9 cellular contexts compared by ENCODE assay signal in genomic region chr3:62332771-62333381, GRCh38. TPM values are rescaled to one million over a fixed set of nuclear protein-coding genes. Genes with fewer than 3 reads are reported as not detected.
DNase-seq lines count a peak whose midpoint lies in the region; TF ChIP-seq lines count a peak whose summit lies in the region.
"Had no signal": no experiment of that assay in that cellular context is flagged by ENCODE, and none has a peak within 500 bp of the region (broad histone marks: within the 10 kb centered on the region; RNA-seq: fewer than 3 reads in every experiment).

No MANE protein-coding gene starts in this region.

- H3K36me3 ChIP-seq in OCI-LY1 (ENCODE audit: insufficient read depth, low read length) (no peaks in the 10 kb centered on the region), suprapubic skin (peaks cover 7% of the 10 kb centered on the region)
- H3K36me3 ChIP-seq: MG63 had no signal

- no peak overlapping the region for H3K9ac ChIP-seq in OCI-LY1 (ENCODE audit: low read length)

- no peak overlapping the region for H3K4me3 Mint-ChIP-seq in activated naive CD8-positive, alpha-beta T cell treated with anti-CD3 and anti-CD28 coated beads for 36 hours

- peaks cover 4% of the 10 kb centered on the region for H3K27me3 Mint-ChIP-seq in activated naive CD8-positive, alpha-beta T cell treated with anti-CD3 and anti-CD28 coated beads for 36 hours

- no peaks in the 10 kb centered on the region for H3K4me1 ChIP-seq in OCI-LY1 (ENCODE audit: insufficient read depth, low read length, severe bottlenecking)
- H3K4me1 ChIP-seq in suprapubic skin: no peaks in the 10 kb centered on the region

- WGBS in suprapubic skin: 45% methylated on average over 3 of the region's 3 CpGs

- H3K36me3 Mint-ChIP-seq in activated naive CD8-positive, alpha-beta T cell treated with anti-CD3 and anti-CD28 coated beads for 36 hours: no peaks in the 10 kb centered on the region

- H3K4me3 ChIP-seq in OCI-LY1 (ENCODE audit: low read depth, low read length, poor library complexity, severe bottlenecking) (no peak overlapping the region), fibroblast of the aortic adventitia (ENCODE audit: low read depth, low read length) (no peak overlapping the region), suprapubic skin (no peak overlapping the region)
- H3K4me3 ChIP-seq: MG63 had no signal

- H3K27ac ChIP-seq in OCI-LY1 (ENCODE audit: low read depth, low read length, poor library complexity, severe bottlenecking) (no peak overlapping the region), suprapubic skin (no peak overlapping the region)

- H3K4me2 ChIP-seq in OCI-LY1 (ENCODE audit: low read length): no peak overlapping the region

- TF ChIP-seq CTCF in OCI-LY1 (IDR thresholded peaks at IDR 0.05; ENCODE audit: low read length): peak; percentile 65
- peak; percentile 42 for TF ChIP-seq CTCF in fibroblast of the aortic adventitia (IDR thresholded peaks at IDR 0.05; ENCODE audit: insufficient read depth, low read length)
- TF ChIP-seq CTCF in suprapubic skin (IDR thresholded peaks at IDR 0.05): peak; percentile 14 to 33

- no peaks in the 10 kb centered on the region for H3K79me2 ChIP-seq in OCI-LY1 (ENCODE audit: insufficient read depth, low read length)

- no peaks in the 10 kb centered on the region for H3K9me3 Mint-ChIP-seq in activated naive CD8-positive, alpha-beta T cell treated with anti-CD3 and anti-CD28 coated beads for 36 hours

- TF ChIP-seq POLR2A in suprapubic skin (IDR thresholded peaks at IDR 0.05): no peak

- H3K9me3 ChIP-seq in OCI-LY1 (ENCODE audit: low read length) (no peaks in the 10 kb centered on the region), suprapubic skin (no peaks in the 10 kb centered on the region)
- H3K9me3 ChIP-seq: MG63 had no signal

- H3K27ac Mint-ChIP-seq in activated naive CD8-positive, alpha-beta T cell treated with anti-CD3 and anti-CD28 coated beads for 36 hours: no peak overlapping the region

- TF ChIP-seq EP300 in suprapubic skin (IDR thresholded peaks at IDR 0.05): no peak

- H3K27me3 ChIP-seq in OCI-LY1 (ENCODE audit: insufficient read depth, low read length): no peaks in the 10 kb centered on the region
- no peaks in the 10 kb centered on the region for H3K27me3 ChIP-seq in suprapubic skin
- H3K27me3 ChIP-seq: MG63 had no signal

- DNase-seq in SIG-M5 treated with dmso at 0.1 percent for 504 hours (lab: John Stamatoyannopoulos, UW; ENCODE audit: unreplicated experiment) (peak; percentile 34), SIG-M5 (lab: John Stamatoyannopoulos, UW) (no peak), fibroblast of the aortic adventitia (ENCODE audit: low read depth) (peak; percentile 58), suprapubic skin (ENCODE audit: low spot score in 2 of 2) (no peak), NCI-H128 (lab: John Stamatoyannopoulos, UW; ENCODE audit: unreplicated experiment) (no peak), NCI-H187 treated with DMSO at 0.1 percent for 48 hours (lab: John Stamatoyannopoulos, UW) (no peak)
- DNase-seq in activated naive CD8-positive, alpha-beta T cell treated with anti-CD3 and anti-CD28 coated beads for 36 hours: no peak
- DNase-seq: MG63 had no signal

- peaks cover 2% of the 10 kb centered on the region for H3K4me1 Mint-ChIP-seq in activated naive CD8-positive, alpha-beta T cell treated with anti-CD3 and anti-CD28 coated beads for 36 hours

- no peaks in the 10 kb centered on the region for H4K20me1 ChIP-seq in OCI-LY1 (ENCODE audit: insufficient read depth, low read length)

- no peaks in the 10 kb centered on the region for H3F3A ChIP-seq in OCI-LY1 (ENCODE audit: insufficient read depth, low read length)

- no peak overlapping the region for H2AFZ ChIP-seq in OCI-LY1 (ENCODE audit: low read length)

- H3K9me2 ChIP-seq in OCI-LY1 (ENCODE audit: low read depth, low read length): no peaks in the 10 kb centered on the region

RNA-seq across cellular contexts. Expression of gene FEZF2, which starts 40.5 kb away (rescaled TPM):
- total RNA-seq in fibroblast of the aortic adventitia (ENCODE audit: low replicate concordance): not detected in 2 replicates
- total RNA-seq in suprapubic skin: not detected
- not detected for total RNA-seq in activated naive CD8-positive, alpha-beta T cell treated with anti-CD3 and anti-CD28 coated beads for 36 hours

Comparison
In these comparisons a context has a peak if more than half of its experiments do, and no peak if none do; other contexts are left out.
1. DNase-seq: peak in SIG-M5 treated with dmso at 0.1 percent for 504 hours (single experiment) and fibroblast of the aortic adventitia (single experiment); none in SIG-M5 (single experiment), suprapubic skin (0 of 2), NCI-H128 (single experiment), NCI-H187 treated with DMSO at 0.1 percent for 48 hours (single experiment) and activated naive CD8-positive, alpha-beta T cell treated with anti-CD3 and anti-CD28 coated beads for 36 hours (single experiment).
2. Peak in every context shown above with its lines, with median percentiles within 50 percentile points of each other: CTCF ChIP-seq.